Comparison of ENCODE assay signal across 8 cellular contexts in genomic region chr1:148151911-148152391, GRCh38. TPM values are rescaled to one million over a fixed set of nuclear protein-coding genes. Genes with fewer than 3 reads are reported as not detected.
A peak's percentile ranks its signal among the peaks of the same experiment; 100 is the strongest.
DNase-seq lines count a peak whose midpoint lies in the region; ATAC-seq and TF ChIP-seq lines count a peak whose summit lies in the region.
"Not testable (repeated sequence)": the region's sequence is repeated elsewhere in the genome, so short reads cannot be mapped to it uniquely, and the experiment has no call there.

TSS of gene NBPF11 (minus strand) at chr1:148152281. CDS start at chr1:148127003, 25,278 bp downstream.

- not testable (repeated sequence) for H3K36me3 ChIP-seq in SK-N-MC (ENCODE audit: insufficient read depth, low read length); neuronal stem cell (replicated peaks in 1 of 2; ENCODE audit: control insufficient read depth in 2 of 2, insufficient read depth in 2 of 2, low read length in 2 of 2)

- not testable (repeated sequence) for H3K9me3 ChIP-seq in SK-N-MC (ENCODE audit: low read depth, low read length); neuronal stem cell (replicated peaks in 1 of 2; ENCODE audit: control insufficient read depth in 2 of 2, insufficient read depth in 1 of 2, low read depth in 1 of 2, low read length in 2 of 2)

- not testable (repeated sequence) for H3K4me1 ChIP-seq in foreskin keratinocyte; neuronal stem cell (ENCODE audit: control insufficient read depth in 2 of 2, insufficient read depth in 1 of 2, low read depth in 1 of 2, low read length in 2 of 2)

- H4K91ac ChIP-seq in neuronal stem cell (ENCODE audit: low read depth, low read length, poor library complexity): not testable (repeated sequence)

- not testable (repeated sequence) for H3K14ac ChIP-seq in neuronal stem cell (ENCODE audit: low read length)

- H2BK15ac ChIP-seq in neuronal stem cell (ENCODE audit: low read length): not testable (repeated sequence)

- not testable (repeated sequence) for H3K27ac ChIP-seq in SK-N-MC
- H3K27ac ChIP-seq in foreskin keratinocyte: peak within 1 kb of the TSS; percentile 2
- H3K27ac ChIP-seq in neuronal stem cell (replicated peaks; ENCODE audit: low read length): peak within 1 kb of the TSS; percentile 49

- peak; percentile 81 for ATAC-seq in HG02588 (IDR thresholded peaks at IDR 0.05; ENCODE audit: unreplicated experiment)
- peak; percentile 88 for ATAC-seq in foreskin keratinocyte
- ATAC-seq in stimulated activated naive CD8-positive, alpha-beta T cell treated with anti-CD3 and anti-CD28 coated beads, Interleukin-15, Interleukin-2, amounts not matched to agents 100 U/mL and 50 U/mL, for 24 hours: peak; percentile 100

- not testable (repeated sequence) for TF ChIP-seq CTCF in foreskin keratinocyte (conservative IDR thresholded peaks at IDR 0.05)

- not testable (repeated sequence) for H4K8ac ChIP-seq in neuronal stem cell (ENCODE audit: low read depth, low read length)

- WGBS in neuronal stem cell (ENCODE audit: extremely low coverage in 2 of 2, insufficient read length in 2 of 2, insufficient replicate concordance in 1 of 2), 2 donors: no CpG with 5 or more reads among the region's 41 CpGs

- not testable (repeated sequence) for H3K79me1 ChIP-seq in neuronal stem cell (ENCODE audit: low read depth, low read length)

- H2BK12ac ChIP-seq in neuronal stem cell (ENCODE audit: low read length): not testable (repeated sequence)

- not testable (repeated sequence) for H2AK5ac ChIP-seq in neuronal stem cell (ENCODE audit: low read depth, low read length)

- H3K23ac ChIP-seq in neuronal stem cell (ENCODE audit: low read depth, low read length, poor library complexity): not testable (repeated sequence)

- not testable (repeated sequence) for H3K27me3 ChIP-seq in foreskin keratinocyte; neuronal stem cell (ENCODE audit: control insufficient read depth in 3 of 3, insufficient read depth in 3 of 3, low read depth in 1 of 3, low read length in 3 of 3)

- H3K4ac ChIP-seq in neuronal stem cell (ENCODE audit: low read length): not testable (repeated sequence)

- peak within 1 kb of the TSS; percentile 62 for H3K4me2 ChIP-seq in neuronal stem cell (ENCODE audit: insufficient read depth, low read length, poor library complexity, severe bottlenecking)

- H3K9ac ChIP-seq in SK-N-MC (ENCODE audit: insufficient read length) (peak within 1 kb of the TSS; percentile 72), neuronal stem cell (ENCODE audit: low read depth, low read length, poor library complexity) (peak within 1 kb of the TSS; percentile 77)

- H2AFZ ChIP-seq in neuronal stem cell (ENCODE audit: low read length): peak within 1 kb of the TSS; percentile 91

- H2BK5ac ChIP-seq in neuronal stem cell (ENCODE audit: low read length): not testable (repeated sequence)

- DNase-seq in ELR (ENCODE audit: low read depth): peak; percentile 86
- peak; percentile 80 for DNase-seq in NCI-H1092 (lab: John Stamatoyannopoulos, UW)
- not testable (repeated sequence) for DNase-seq in SK-N-MC (ENCODE audit: low read depth, low spot score)
- DNase-seq in activated gamma-delta T cell treated with Interleukin-2 at 50 U/mL for 16 hours: peak; percentile 78
- DNase-seq in foreskin keratinocyte: peak; percentile 33 to 68
- DNase-seq in neuronal stem cell (ENCODE audit: low spot score): peak; percentile 47
- DNase-seq in stimulated activated naive CD8-positive, alpha-beta T cell treated with anti-CD3 and anti-CD28 coated beads, Interleukin-15, Interleukin-2, amounts not matched to agents 100 U/mL and 50 U/mL, for 24 hours: peak; percentile 87

- H2BK120ac ChIP-seq in neuronal stem cell (ENCODE audit: low read depth, low read length): not testable (repeated sequence)

- H3K18ac ChIP-seq in neuronal stem cell (ENCODE audit: low read length): peak within 1 kb of the TSS; percentile 71

- H3K4me3 ChIP-seq in SK-N-MC (peak within 1 kb of the TSS; percentile 79), neuronal stem cell (ENCODE audit: low read length in 2 of 2) (peak within 1 kb of the TSS; percentile 62 to 87)

RNA-seq across cellular contexts. Expression of gene NBPF11, which starts in this region (rescaled TPM):
- 3.9 and 4.3 TPM in 2 replicates for total RNA-seq in foreskin keratinocyte
- polyA plus RNA-seq in foreskin keratinocyte: 1.6 and 1.9 TPM in 2 replicates
- 4.9 TPM for polyA plus RNA-seq in neuronal stem cell (2013, experiment 1 of 2)
- 4.8 TPM for polyA plus RNA-seq in neuronal stem cell (2013, experiment 2 of 2)
